Comparison of ENCODE assay signal across 9 cellular contexts in the genomic region with DNA sequence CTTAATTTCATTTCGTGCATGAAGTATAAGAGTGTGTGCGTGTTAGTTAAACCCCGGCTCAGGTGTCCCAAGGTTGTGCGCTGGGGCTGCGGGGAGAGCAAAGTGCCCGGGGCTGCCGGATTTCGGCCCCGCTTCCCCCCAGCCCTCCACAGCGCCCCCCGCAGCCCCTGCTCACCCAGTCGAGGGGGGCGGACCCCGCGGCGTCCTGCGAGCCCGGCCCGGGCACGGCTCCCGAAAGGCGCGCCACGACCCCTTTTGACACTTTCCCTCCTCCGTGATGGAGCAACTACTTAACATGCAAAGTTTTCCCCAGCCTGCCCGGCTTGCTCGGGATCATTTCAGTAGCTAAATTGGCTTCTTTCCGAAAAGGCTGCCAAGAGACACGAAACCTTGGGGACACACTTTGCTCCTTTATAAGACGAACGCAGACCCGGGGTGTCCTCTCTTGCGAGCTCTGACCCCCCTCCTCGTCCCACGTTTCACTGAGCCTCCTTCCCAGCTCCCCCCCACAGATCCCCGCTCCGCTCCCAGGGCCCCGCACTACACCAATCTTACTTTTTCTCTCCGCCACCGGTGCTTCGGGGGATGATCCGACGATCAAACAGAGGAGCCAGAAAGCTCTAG. TPM values are rescaled to one million over a fixed set of nuclear protein-coding genes. Genes with fewer than 3 reads are reported as not detected.
A peak's percentile ranks its signal among the peaks of the same experiment; 100 is the strongest.
DNase-seq lines count a peak whose midpoint lies in the region; ATAC-seq, FAIRE-seq and TF ChIP-seq lines count a peak whose summit lies in the region.
"Had no signal": no experiment of that assay in that cellular context is flagged by ENCODE, and none has a peak within 500 bp of the region (broad histone marks: within the 10 kb centered on the region; RNA-seq: fewer than 3 reads in every experiment).

No MANE protein-coding gene starts in this region.

- peak; percentile 17 for ATAC-seq in activated CD8-positive, alpha-beta memory T cell treated with anti-CD3 and anti-CD28 coated beads, Interleukin-2, amount 10 ng/mL, durations not matched to agents 7 days and 5 days
- no peak for ATAC-seq in HG03108 (IDR thresholded peaks at IDR 0.05; ENCODE audit: unreplicated experiment)
- ATAC-seq in HG02759 (IDR thresholded peaks at IDR 0.05; ENCODE audit: unreplicated experiment): no peak

- peak overlapping the region; percentile 76 for H3K4me3 Mint-ChIP-seq in activated CD8-positive, alpha-beta memory T cell treated with anti-CD3 and anti-CD28 coated beads, Interleukin-2, amount 10 ng/mL, durations not matched to agents 7 days and 5 days

- no peak overlapping the region for H3K27ac Mint-ChIP-seq in activated CD8-positive, alpha-beta memory T cell treated with anti-CD3 and anti-CD28 coated beads, Interleukin-2, amount 10 ng/mL, durations not matched to agents 7 days and 5 days

- DNase-seq in ACHN: peak; percentile 29
- peak; percentile 9 for DNase-seq in GM19239 (ENCODE audit: insufficient read length, low spot score)
- DNase-seq in activated CD8-positive, alpha-beta memory T cell treated with anti-CD3 and anti-CD28 coated beads, Interleukin-2, amount 10 ng/mL, durations not matched to agents 7 days and 5 days: peak; percentile 49
- DNase-seq in foreskin fibroblast: peak in 1 of 2 donors; percentile 45
- peak in 34 of 56 donors; percentile 6 to 57 (median 27) for DNase-seq in nucleus accumbens (lab: John Stamatoyannopoulos, UW)
- no peak for DNase-seq in kidney tubule cell (ENCODE audit: low spot score)

- CTCF ChIA-PET in activated CD8-positive, alpha-beta memory T cell treated with anti-CD3 and anti-CD28 coated beads, Interleukin-2, amount 10 ng/mL, durations not matched to agents 7 days and 5 days (lab: Charles Lee): interaction anchor here (1.0 to 2.2 kb wide), 7 partner anchors 9 to 36 kb away, joined by 3 to 7 read pairs (median 5); no protein-coding TSS in a partner anchor

- H3K27me3 Mint-ChIP-seq in activated CD8-positive, alpha-beta memory T cell treated with anti-CD3 and anti-CD28 coated beads, Interleukin-2, amount 10 ng/mL, durations not matched to agents 7 days and 5 days: peaks cover 18% of the 10 kb centered on the region

- H3K4me1 Mint-ChIP-seq in activated CD8-positive, alpha-beta memory T cell treated with anti-CD3 and anti-CD28 coated beads, Interleukin-2, amount 10 ng/mL, durations not matched to agents 7 days and 5 days: peaks cover 32% of the 10 kb centered on the region

- FAIRE-seq in GM19239 (lab: Jason Lieb, UNC): no peak
- FAIRE-seq: colon had no signal

- H3K36me3 Mint-ChIP-seq in activated CD8-positive, alpha-beta memory T cell treated with anti-CD3 and anti-CD28 coated beads, Interleukin-2, amount 10 ng/mL, durations not matched to agents 7 days and 5 days: peaks cover 5% of the 10 kb centered on the region

- H3K4me3 ChIP-seq in foreskin fibroblast (ENCODE audit: low read depth in 1 of 2, low read length in 2 of 2): peak overlapping the region; percentile 75 to 76

- in situ Hi-C loops in ACHN (cut with HindIII; ENCODE audit: low pct_ligation_motif_present, low pct_unique_long_range_greater_than_20kb, low sequenced_read_pairs): no loop called here

- no peaks in the 10 kb centered on the region for H3K9me3 Mint-ChIP-seq in activated CD8-positive, alpha-beta memory T cell treated with anti-CD3 and anti-CD28 coated beads, Interleukin-2, amount 10 ng/mL, durations not matched to agents 7 days and 5 days (ENCODE audit: low read depth)

- no peak for TF ChIP-seq CTCF in foreskin fibroblast (IDR thresholded peaks at IDR 0.05; ENCODE audit: low read depth, low read length)

RNA-seq across cellular contexts. Expression of gene C17orf58, which starts 0.6 kb away (rescaled TPM):
- total RNA-seq in activated CD8-positive, alpha-beta memory T cell treated with anti-CD3 and anti-CD28 coated beads, Interleukin-2, amount 10 ng/mL, durations not matched to agents 7 days and 5 days: 10 to 100 TPM in 1 of 2 experiments, 1 to 10 TPM in 1; 8.8 to 10.7 TPM

RNA-seq across cellular contexts. Expression of gene KPNA2, which starts 39.9 kb away (rescaled TPM):
- 100 to 1,000 TPM; 246 to 321 TPM for total RNA-seq in activated CD8-positive, alpha-beta memory T cell treated with anti-CD3 and anti-CD28 coated beads, Interleukin-2, amount 10 ng/mL, durations not matched to agents 7 days and 5 days
